19 cellular contexts compared by ENCODE assay signal in genomic region chr15:85771276-85771675, GRCh38. TPM values are rescaled to one million over a fixed set of nuclear protein-coding genes. Genes with fewer than 3 reads are reported as not detected.
DNase-seq lines count a peak whose midpoint lies in the region; ATAC-seq and TF ChIP-seq lines count a peak whose summit lies in the region.
"Had no signal": no experiment of that assay in that cellular context is flagged by ENCODE, and none has a peak within 500 bp of the region (broad histone marks: within the 10 kb centered on the region; RNA-seq: fewer than 3 reads in every experiment).

No MANE protein-coding gene starts in this region.

- H3K4me3 ChIP-seq in coronary artery (peak overlapping the region; percentile 35), right lobe of liver (no peak overlapping the region), skeletal muscle tissue (ENCODE audit: low read length in 3 of 3) (no peak overlapping the region)

- no peak overlapping the region for H2BK20ac ChIP-seq in H9 (ENCODE audit: low read depth, low read length, poor library complexity, severe bottlenecking)

- no CpG with 5 or more reads among the region's 5 CpGs for WGBS in H9 (ENCODE audit: extremely low coverage, insufficient read length, low lambda C conversion rate)
- WGBS in right lobe of liver (ENCODE audit: insufficient coverage, low coverage, low lambda C conversion rate, missing lambda C conversion rate), result 64% methylated on average over 4 of the region's 5 CpGs

- no peak overlapping the region for H3K56ac ChIP-seq in H9 (ENCODE audit: insufficient read length, low read depth, low read length)

- H3T11ph ChIP-seq in H9 (ENCODE audit: low read length), result no peak overlapping the region

- H3K4ac ChIP-seq in H9 (ENCODE audit: low read depth, low read length), result no peak overlapping the region

- H3K79me2 ChIP-seq in H9 (ENCODE audit: insufficient read depth, low read length), result peaks cover 16% of the 10 kb centered on the region; the same call in 1 of the 2 replicates

- H3K4me3 Mint-ChIP-seq in H9, result no peak overlapping the region
- H3K4me3 Mint-ChIP-seq: activated T-helper 17 cell treated with anti-CD3 and anti-CD28 coated beads, Interleukin-2, amount 50 U/mL, for 72 hours; CD8-positive, alpha-beta T cell; T-helper 2 cell treated with Interferon-gamma antibody and Interleukin-4, amounts not matched to agents 5 μg/mL and 100 μg/mL, for 36 hours had no signal

- H3K4me1 ChIP-seq in H9 (ENCODE audit: insufficient read depth, low read length) (no peaks in the 10 kb centered on the region), right lobe of liver (peaks cover 0 to 43% (median 19%) of the 10 kb centered on the region in 4 donors), skeletal muscle tissue (ENCODE audit: control insufficient read depth in 3 of 3, insufficient read depth in 3 of 3, low read length in 3 of 3) (peaks cover 43 to 51% (median 50%) of the 10 kb centered on the region in 3 donors)

- H3K9ac ChIP-seq in H9 (ENCODE audit: extremely low read depth, insufficient read length, low read length) (no peak overlapping the region), skeletal muscle tissue (ENCODE audit: low read depth in 1 of 3, low read length in 3 of 3) (peak overlapping the region in 1 of 3 donors; percentile 40)

- H3K9me3 ChIP-seq in H9 (ENCODE audit: control insufficient read depth, low read depth, low read length) (no peaks in the 10 kb centered on the region), right lobe of liver (no peaks in the 10 kb centered on the region), skeletal muscle tissue (ENCODE audit: control insufficient read depth in 3 of 3, low read length in 3 of 3) (peaks cover 0 to 5% (median 0%) of the 10 kb centered on the region in 3 donors)
- H3K9me3 ChIP-seq: neutrophil had no signal

- H3K27me3 ChIP-seq in H9 (ENCODE audit: insufficient read depth, low read length) (no peaks in the 10 kb centered on the region), right lobe of liver (no peaks in the 10 kb centered on the region), skeletal muscle tissue (ENCODE audit: control insufficient read depth in 3 of 3, insufficient read depth in 3 of 3, low read length in 3 of 3) (no peaks in the 10 kb centered on the region)

- no peak overlapping the region for H2BK12ac ChIP-seq in H9 (ENCODE audit: insufficient read length, low read depth, low read length)

- peaks cover 20 to 30% of the 10 kb centered on the region in 2 experiments for H3K4me1 Mint-ChIP-seq in H9

- no peak overlapping the region for H4K91ac ChIP-seq in H9 (ENCODE audit: insufficient read length, low read depth, low read length)

- no peak overlapping the region for H2BK120ac ChIP-seq in H9 (ENCODE audit: low read depth, low read length, poor library complexity, severe bottlenecking)

- no peak overlapping the region for H2AFZ ChIP-seq in H9 (ENCODE audit: low read length)

- H3K79me1 ChIP-seq in H9 (ENCODE audit: insufficient read depth, low read depth, low read length, poor library complexity, severe bottlenecking), result peaks cover 19% of the 10 kb centered on the region

- peaks cover 20 to 25% (median 23%) of the 10 kb centered on the region in 3 experiments; a peak in 6 of 7 replicates for H3K36me3 Mint-ChIP-seq in H9 (ENCODE audit: insufficient read depth in 1 of 3, low read depth in 3 of 3)

- no peaks in the 10 kb centered on the region; a peak in 1 of 5 replicates for H3K9me3 Mint-ChIP-seq in H9
- H3K9me3 Mint-ChIP-seq: activated T-helper 17 cell treated with anti-CD3 and anti-CD28 coated beads, Interleukin-2, amount 50 U/mL, for 72 hours; CD8-positive, alpha-beta T cell; T-helper 2 cell treated with Interferon-gamma antibody and Interleukin-4, amounts not matched to agents 5 μg/mL and 100 μg/mL, for 36 hours had no signal

- no peak overlapping the region for H4K5ac ChIP-seq in H9 (ENCODE audit: insufficient read length, low read depth, low read length)

- no peaks in the 10 kb centered on the region for H3K27me3 Mint-ChIP-seq in H9 (ENCODE audit: low read depth)
- H3K27me3 Mint-ChIP-seq: activated T-helper 17 cell treated with anti-CD3 and anti-CD28 coated beads, Interleukin-2, amount 50 U/mL, for 72 hours had no signal

- no peaks in the 10 kb centered on the region for H4K20me1 ChIP-seq in H9 (ENCODE audit: control insufficient read depth, insufficient read depth, insufficient read length)

- no peak overlapping the region for H3K4me2 ChIP-seq in H9 (ENCODE audit: insufficient read depth, insufficient read length, low read length)

- TF ChIP-seq POLR2A in right lobe of liver (IDR thresholded peaks at IDR 0.05), result no peak

- H3K36me3 ChIP-seq in right lobe of liver (no peaks in the 10 kb centered on the region), skeletal muscle tissue (ENCODE audit: control insufficient read depth in 3 of 3, insufficient read depth in 3 of 3, low read length in 3 of 3) (peaks cover 4 to 11% (median 11%) of the 10 kb centered on the region in 3 donors)
- H3K36me3 ChIP-seq: neutrophil had no signal

- H3K27ac ChIP-seq in H9 (ENCODE audit: insufficient read length, low read depth, low read length) (no peak overlapping the region), coronary artery (peak overlapping the region; percentile 48 to 70), right lobe of liver (peak overlapping the region; percentile 83 to 97 (median 96)), skeletal muscle tissue (ENCODE audit: low read depth, low read length) (peak overlapping the region; percentile 79)
- H3K27ac ChIP-seq: neutrophil had no signal

- H2BK5ac ChIP-seq in H9 (ENCODE audit: insufficient read length, low read length), result peak overlapping the region; percentile 23

- TF ChIP-seq CTCF in H9 (conservative IDR thresholded peaks at IDR 0.05) (no peak), coronary artery (IDR thresholded peaks at IDR 0.05) (no peak), right lobe of liver (IDR thresholded peaks at IDR 0.05) (no peak)

- peak overlapping the region in 1 of 3 experiments; percentile 55; a peak in 2 of 7 replicates for H3K27ac Mint-ChIP-seq in H9
- H3K27ac Mint-ChIP-seq: activated T-helper 17 cell treated with anti-CD3 and anti-CD28 coated beads, Interleukin-2, amount 50 U/mL, for 72 hours; CD8-positive, alpha-beta T cell; T-helper 2 cell treated with Interferon-gamma antibody and Interleukin-4, amounts not matched to agents 5 μg/mL and 100 μg/mL, for 36 hours had no signal

- DNase-seq in H9 (no peak), coronary artery (ENCODE audit: low spot score) (no peak), right lobe of liver (no peak), T-helper 2 cell (no peak), NCI-H748 (lab: John Stamatoyannopoulos, UW; ENCODE audit: unreplicated experiment) (no peak), SIG-M5 treated with dmso at 0.1 percent for 504 hours (lab: John Stamatoyannopoulos, UW; ENCODE audit: unreplicated experiment) (no peak)
- DNase-seq: amygdala; CD8-positive, alpha-beta T cell; KBM-7; MV-4-11; NCI-H2081; NCI-H510A treated with DMSO at 0.1 percent for 48 hours; small intestine had no signal

- no peak overlapping the region for H2AK5ac ChIP-seq in H9 (ENCODE audit: insufficient read length, low read length)

- intact Hi-C loops in right lobe of liver (cut with DNase I), result no loop called here

- ATAC-seq in right lobe of liver (no peak), GM19467 (IDR thresholded peaks at IDR 0.05; ENCODE audit: unreplicated experiment) (no peak)
- ATAC-seq: activated CD4-positive, CD25-positive, alpha-beta regulatory T cell treated with anti-CD3 and anti-CD28 coated beads, Interleukin-2, amount 50 U/mL, for 24 hours; activated T-helper 17 cell treated with anti-CD3 and anti-CD28 coated beads, Interleukin-2, amount 50 U/mL, for 72 hours; CD8-positive, alpha-beta T cell had no signal

- H3K23ac ChIP-seq in H9 (ENCODE audit: insufficient read length, low read depth, low read length), result no peak overlapping the region

- H3K18ac ChIP-seq in H9 (ENCODE audit: insufficient read length, low read depth, low read length), result no peak overlapping the region

- H3K14ac ChIP-seq in H9 (ENCODE audit: insufficient read depth, low read length), result peak overlapping the region; percentile 39; the same call in 1 of the 2 replicates

- no peaks in the 10 kb centered on the region for H3K23me2 ChIP-seq in H9 (ENCODE audit: insufficient read length, low read depth, low read length, poor library complexity, severe bottlenecking)

- H2BK15ac ChIP-seq in H9 (ENCODE audit: low read depth, low read length), result no peak overlapping the region

- no peak overlapping the region for H4K8ac ChIP-seq in H9 (replicated peaks; ENCODE audit: insufficient read length, low read depth, low read length)

RNA-seq across cellular contexts. Expression of gene KLHL25, which starts 23.4 kb away (rescaled TPM):
- total RNA-seq in H9 (2021) (18.2 and 18.4 TPM in 2 replicates), right lobe of liver (10 to 100 TPM in 3 of 6 experiments, 1 to 10 TPM in 3; 5.8 to 21.7 (median 13.4) TPM), skeletal muscle tissue (5.2 TPM)
